ENCODE assay signal across 14 cellular contexts in the genomic region with DNA sequence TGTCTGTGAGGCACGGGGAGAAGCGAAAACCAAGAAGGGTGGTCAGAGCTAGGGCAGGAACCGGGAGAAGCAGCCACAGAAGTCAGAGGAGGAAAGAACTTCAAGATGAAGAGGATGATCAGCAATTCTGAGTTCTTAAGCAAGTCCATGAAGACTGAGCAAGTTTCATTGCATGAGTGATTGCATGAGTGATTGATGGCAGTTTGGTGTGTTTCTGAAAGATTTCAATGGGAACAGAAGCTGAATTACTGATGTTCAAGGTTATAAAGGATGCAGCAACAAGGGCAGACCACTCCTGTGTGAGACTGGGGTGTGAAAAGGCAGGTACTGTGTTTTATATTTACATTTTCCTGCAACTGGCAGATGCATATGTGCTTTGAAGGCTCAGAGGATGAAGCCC. TPM values are rescaled to one million over a fixed set of nuclear protein-coding genes. Genes with fewer than 3 reads are reported as not detected.
A peak's percentile ranks its signal among the peaks of the same experiment; 100 is the strongest.
DNase-seq lines count a peak whose midpoint lies in the region; ATAC-seq, FAIRE-seq and TF ChIP-seq lines count a peak whose summit lies in the region.
"Had no signal": no experiment of that assay in that cellular context is flagged by ENCODE, and none has a peak within 500 bp of the region (broad histone marks: within the 10 kb centered on the region; RNA-seq: fewer than 3 reads in every experiment).

No MANE protein-coding gene starts in this region.

- H3K4me3 ChIP-seq in K562: no peak overlapping the region
- H3K4me3 ChIP-seq in mesenchymal stem cell (ENCODE audit: insufficient read depth in 1 of 2, low read depth in 1 of 2, low read length in 2 of 2): no peak overlapping the region
- H3K4me3 ChIP-seq in stomach: no peak overlapping the region
- H3K4me3 ChIP-seq: thoracic aorta had no signal

- 86% methylated on average over 3 of the region's 3 CpGs for WGBS in K562 (ENCODE audit: insufficient coverage, low coverage, missing lambda C conversion rate)
- WGBS in mesenchymal stem cell: 95% methylated on average over 3 of the region's 3 CpGs
- 83 to 96% (median 89%) methylated on average over 3 of the region's 3 CpGs for WGBS in stomach, 5 donors

- no peaks in the 10 kb centered on the region for H3K27me3 Mint-ChIP-seq in activated naive CD4-positive, alpha-beta T cell treated with anti-CD3 and anti-CD28 coated beads, Interleukin-2, amount 10 ng/mL, durations not matched to agents 7 days and 5 days
- no peaks in the 10 kb centered on the region for H3K27me3 Mint-ChIP-seq in activated naive CD4-positive, alpha-beta T cell treated with anti-CD3 and anti-CD28 coated beads for 36 hours (ENCODE audit: low read depth)
- H3K27me3 Mint-ChIP-seq: activated CD4-positive, alpha-beta memory T cell treated with anti-CD3 and anti-CD28 coated beads, Interleukin-2, amount 10 ng/mL, durations not matched to agents 7 days and 5 days had no signal

- H2AFZ ChIP-seq in K562 (ENCODE audit: low read depth, low read length) (no peak overlapping the region), mesenchymal stem cell (ENCODE audit: low read depth, low read length) (no peak overlapping the region)

- H4K8ac ChIP-seq in mesenchymal stem cell (ENCODE audit: low read length): no peak overlapping the region

- no peak overlapping the region for H2BK12ac ChIP-seq in mesenchymal stem cell (ENCODE audit: low read length in 2 of 2)

- H3K27ac ChIP-seq in K562 (ENCODE audit: extremely low read depth, low read depth, low read length): no peak overlapping the region
- H3K27ac ChIP-seq in mesenchymal stem cell (ENCODE audit: low read length, poor library complexity, severe bottlenecking): no peak overlapping the region
- H3K27ac ChIP-seq in stomach: peak overlapping the region; percentile 3 to 79 (median 30)
- H3K27ac ChIP-seq: thoracic aorta had no signal

- H3K9ac ChIP-seq in K562 (ENCODE audit: insufficient read depth in 1 of 2, low read depth in 2 of 2, low read length in 2 of 2): no peak overlapping the region
- H3K9ac ChIP-seq in mesenchymal stem cell (ENCODE audit: low read length): no peak overlapping the region

- no peak overlapping the region for H3K14ac ChIP-seq in mesenchymal stem cell (ENCODE audit: low read length in 2 of 2)

- H3K4me1 ChIP-seq in K562 (replicated peaks in 1 of 2; ENCODE audit: control insufficient read depth in 2 of 2, insufficient read depth in 2 of 2, low read length in 2 of 2): peaks cover 12 to 36% of the 10 kb centered on the region in 2 experiments
- H3K4me1 ChIP-seq in mesenchymal stem cell (ENCODE audit: control insufficient read depth, insufficient read depth, low read depth, low read length): peaks cover 9% of the 10 kb centered on the region
- H3K4me1 ChIP-seq in stomach: peaks cover 48 to 94% (median 66%) of the 10 kb centered on the region in 4 donors

- in situ Hi-C loops in K562 (cut with MboI): no loop called here

- CTCF ChIA-PET in activated naive CD4-positive, alpha-beta T cell treated with anti-CD3 and anti-CD28 coated beads, Interleukin-2, amount 10 ng/mL, durations not matched to agents 7 days and 5 days (lab: Charles Lee): no interaction called here
- CTCF ChIA-PET in activated naive CD4-positive, alpha-beta T cell treated with anti-CD3 and anti-CD28 coated beads for 36 hours (lab: Charles Lee): no interaction called here
- CTCF ChIA-PET in K562 (lab: Yijun Ruan, JAX; ENCODE audit: low intra/inter-chr PET ratio): no interaction called here

- no peaks in the 10 kb centered on the region for H3K9me3 Mint-ChIP-seq in activated naive CD4-positive, alpha-beta T cell treated with anti-CD3 and anti-CD28 coated beads, Interleukin-2, amount 10 ng/mL, durations not matched to agents 7 days and 5 days
- no peaks in the 10 kb centered on the region for H3K9me3 Mint-ChIP-seq in activated naive CD4-positive, alpha-beta T cell treated with anti-CD3 and anti-CD28 coated beads for 36 hours
- H3K9me3 Mint-ChIP-seq: activated CD4-positive, alpha-beta memory T cell treated with anti-CD3 and anti-CD28 coated beads, Interleukin-2, amount 10 ng/mL, durations not matched to agents 7 days and 5 days had no signal

- no peak for TF ChIP-seq RAD21 in K562 (CRISPR knock-in tag; conservative IDR thresholded peaks at IDR 0.05 in 1 of 2, IDR thresholded peaks at IDR 0.05 in 1 of 2)

- no TSS peak for BruUV-seq in K562 (replicated peaks; lab: Mats Ljungman, UMichigan)

- H3K27ac Mint-ChIP-seq in activated naive CD4-positive, alpha-beta T cell treated with anti-CD3 and anti-CD28 coated beads, Interleukin-2, amount 10 ng/mL, durations not matched to agents 7 days and 5 days: peak overlapping the region; percentile 20
- H3K27ac Mint-ChIP-seq in activated naive CD4-positive, alpha-beta T cell treated with anti-CD3 and anti-CD28 coated beads for 36 hours: no peak overlapping the region
- H3K27ac Mint-ChIP-seq: activated CD4-positive, alpha-beta memory T cell treated with anti-CD3 and anti-CD28 coated beads, Interleukin-2, amount 10 ng/mL, durations not matched to agents 7 days and 5 days had no signal

- POLR2A ChIA-PET in K562 (lab: Yijun Ruan, JAX): interaction anchor here (1.3 to 1.4 kb wide), 2 partner anchors 20 to 25 kb away, joined by 3 read pairs; no protein-coding TSS in a partner anchor

- TF ChIP-seq EP300 in K562 (IDR thresholded peaks at IDR 0.05; ENCODE audit: low read length): no peak
- no peak for TF ChIP-seq EP300 in stomach (IDR thresholded peaks at IDR 0.05)

- peaks cover 19% of the 10 kb centered on the region for H4K20me1 ChIP-seq in K562 (replicated peaks; ENCODE audit: control insufficient read depth, insufficient read depth, low read length)

- peaks cover 98% of the 10 kb centered on the region for H3K79me2 ChIP-seq in K562 (ENCODE audit: control insufficient read depth, insufficient read depth, low read length)

- no peak overlapping the region for H3K23ac ChIP-seq in mesenchymal stem cell (ENCODE audit: low read length in 2 of 2)

- H3K4ac ChIP-seq in mesenchymal stem cell (ENCODE audit: low read depth in 1 of 2, low read length in 2 of 2): peak overlapping the region in 1 of 2 experiments; percentile 2

- peaks cover 56% of the 10 kb centered on the region for H3K4me1 Mint-ChIP-seq in activated naive CD4-positive, alpha-beta T cell treated with anti-CD3 and anti-CD28 coated beads, Interleukin-2, amount 10 ng/mL, durations not matched to agents 7 days and 5 days
- H3K4me1 Mint-ChIP-seq in activated naive CD4-positive, alpha-beta T cell treated with anti-CD3 and anti-CD28 coated beads for 36 hours (ENCODE audit: low read depth): peaks cover 72% of the 10 kb centered on the region

- DNase-seq in activated naive CD4-positive, alpha-beta T cell treated with anti-CD3 and anti-CD28 coated beads, Interleukin-2, amount 10 ng/mL, durations not matched to agents 7 days and 5 days: no peak
- no peak for DNase-seq in activated naive CD4-positive, alpha-beta T cell treated with anti-CD3 and anti-CD28 coated beads for 36 hours
- no peak for DNase-seq in K562 (ENCODE audit: extremely low read depth in 1 of 4, low spot score in 3 of 4)
- DNase-seq in mesenchymal stem cell: no peak
- DNase-seq in stomach: no peak
- no peak for DNase-seq in HPDE6-E6E7 (ENCODE audit: extremely low spot score)
- DNase-seq in cerebellar cortex (ENCODE audit: low spot score): no peak
- DNase-seq in posterior vena cava (ENCODE audit: low spot score): no peak
- DNase-seq: activated CD4-positive, alpha-beta memory T cell treated with anti-CD3 and anti-CD28 coated beads, Interleukin-2, amount 10 ng/mL, durations not matched to agents 7 days and 5 days; activated gamma-delta T cell treated with Interleukin-2 at 50 U/mL for 16 hours; NCI-H1436 treated with DMSO at 0.1 percent for 48 hours; NCI-H526; T1000 had no signal

- no peak overlapping the region for H2BK15ac ChIP-seq in mesenchymal stem cell (ENCODE audit: low read depth, poor library complexity, severe bottlenecking)

- no peaks in the 10 kb centered on the region for H3K36me3 Mint-ChIP-seq in activated naive CD4-positive, alpha-beta T cell treated with anti-CD3 and anti-CD28 coated beads, Interleukin-2, amount 10 ng/mL, durations not matched to agents 7 days and 5 days
- H3K36me3 Mint-ChIP-seq in activated naive CD4-positive, alpha-beta T cell treated with anti-CD3 and anti-CD28 coated beads for 36 hours (ENCODE audit: low read depth): peaks cover 3% of the 10 kb centered on the region

- H3K18ac ChIP-seq in mesenchymal stem cell (ENCODE audit: low read depth in 1 of 2, low read length in 2 of 2): peak overlapping the region in 1 of 2 experiments; percentile 13

- no peaks in the 10 kb centered on the region; the same call in 2 of the 3 replicates for H3K36me3 ChIP-seq in K562 (ENCODE audit: control insufficient read depth, insufficient read depth, low read length)
- no peaks in the 10 kb centered on the region for H3K36me3 ChIP-seq in mesenchymal stem cell (ENCODE audit: control insufficient read depth in 1 of 2, insufficient read depth in 2 of 2, low read depth in 1 of 2, low read length in 2 of 2)
- no peaks in the 10 kb centered on the region for H3K36me3 ChIP-seq in stomach
- H3K36me3 ChIP-seq: thoracic aorta had no signal

- TF ChIP-seq CTCF in K562 (IDR thresholded peaks at IDR 0.05 in 2 of 3, conservative IDR thresholded peaks at IDR 0.05 in 1 of 3; ENCODE audit: insufficient read depth in 2 of 3, low read depth in 1 of 3, low read length in 3 of 3): no peak
- TF ChIP-seq CTCF in stomach (IDR thresholded peaks at IDR 0.05): no peak

- H3K9me3 ChIP-seq in K562 (replicated peaks; ENCODE audit: control insufficient read depth, insufficient read depth, low read depth, low read length): no peaks in the 10 kb centered on the region
- H3K9me3 ChIP-seq in mesenchymal stem cell (ENCODE audit: control insufficient read depth, low read length): no peaks in the 10 kb centered on the region
- H3K9me3 ChIP-seq in stomach: no peaks in the 10 kb centered on the region
- H3K9me3 ChIP-seq: thoracic aorta had no signal

- TF ChIP-seq POLR2A in K562 (conservative IDR thresholded peaks at IDR 0.05): no peak
- no peak for TF ChIP-seq POLR2A in stomach (IDR thresholded peaks at IDR 0.05)

- H3K9me1 ChIP-seq in K562 (ENCODE audit: control insufficient read depth, insufficient read depth, low read length): peaks cover 7% of the 10 kb centered on the region

- H2BK5ac ChIP-seq in mesenchymal stem cell (ENCODE audit: low read depth, low read length, poor library complexity, severe bottlenecking): no peak overlapping the region

- H3K4me3 Mint-ChIP-seq in activated naive CD4-positive, alpha-beta T cell treated with anti-CD3 and anti-CD28 coated beads, Interleukin-2, amount 10 ng/mL, durations not matched to agents 7 days and 5 days: no peak overlapping the region
- H3K4me3 Mint-ChIP-seq in activated naive CD4-positive, alpha-beta T cell treated with anti-CD3 and anti-CD28 coated beads for 36 hours: no peak overlapping the region
- H3K4me3 Mint-ChIP-seq: activated CD4-positive, alpha-beta memory T cell treated with anti-CD3 and anti-CD28 coated beads, Interleukin-2, amount 10 ng/mL, durations not matched to agents 7 days and 5 days had no signal

- H3K79me1 ChIP-seq in mesenchymal stem cell (replicated peaks; ENCODE audit: low read length, poor library complexity, severe bottlenecking): peaks cover 21% of the 10 kb centered on the region

- no peak overlapping the region; the same call in 1 of the 2 replicates for H3K4me2 ChIP-seq in K562 (ENCODE audit: insufficient read depth, low read length)
- no peak overlapping the region for H3K4me2 ChIP-seq in mesenchymal stem cell (ENCODE audit: low read length, poor library complexity, severe bottlenecking)

- FAIRE-seq in K562 (lab: Jason Lieb, UNC): no peak

- H3K27me3 ChIP-seq in K562 (ENCODE audit: control insufficient read depth in 2 of 2, insufficient read depth in 2 of 2, low read length in 2 of 2) (no peaks in the 10 kb centered on the region), mesenchymal stem cell (ENCODE audit: control insufficient read depth in 1 of 2, insufficient read depth in 1 of 2, low read length in 2 of 2) (no peaks in the 10 kb centered on the region), stomach (no peaks in the 10 kb centered on the region)

- no peak overlapping the region for H2AK5ac ChIP-seq in mesenchymal stem cell (ENCODE audit: low read length, severe bottlenecking)

- intact Hi-C loops in activated naive CD4-positive, alpha-beta T cell treated with anti-CD3 and anti-CD28 coated beads for 36 hours (cut with micrococcal nuclease): no loop called here
- intact Hi-C loops in K562 (cut with micrococcal nuclease) (loop anchor here (10.0 kb wide), 1 partner anchor 247 kb away; the partner anchor contains the start of gene CREM), stomach (cut with DNase I; ENCODE audit: low total_unique reads) (no loop called here), posterior vena cava (cut with DNase I) (no loop called here)

- no peak for ATAC-seq in K562

- no peak overlapping the region for H2BK120ac ChIP-seq in mesenchymal stem cell (ENCODE audit: low read depth, low read length)

- H4K91ac ChIP-seq in mesenchymal stem cell (ENCODE audit: low read length): peak overlapping the region; percentile 48

RNA-seq across cellular contexts. Expression of gene CCNY, which starts 35.4 kb away (rescaled TPM):
- total RNA-seq in activated naive CD4-positive, alpha-beta T cell treated with anti-CD3 and anti-CD28 coated beads for 36 hours: 10 to 100 TPM; 31.2 to 32.1 TPM
- total RNA-seq in K562 (2011; cell fraction: chromatin; rRNA removed; ENCODE audit: low replicate concordance): 53.7 and 58.2 TPM in 2 replicates
- total RNA-seq in K562 (2011; cell fraction: nucleolus; rRNA removed): 22.3 and 25.7 TPM in 2 replicates
- 32.0 and 43.7 TPM in 2 replicates for total RNA-seq in K562 (2011; cell fraction: nucleoplasm; rRNA removed)
- total RNA-seq in K562 (2014; rRNA removed) (28.4 and 32.9 TPM in 2 replicates), K562 (2014; rRNA removed; fragmentation: Illumina TruSeq; extraction: Trizol) (42.1 and 52.6 TPM in 2 replicates), K562 (2015; rRNA removed; fragmentation: Illumina TruSeq; extraction: Trizol) (38.3 and 38.6 TPM in 2 replicates), K562 (2021) (69.2 and 76.9 TPM in 2 replicates), stomach (10 to 100 TPM in 4 of 5 donors, 1 to 10 TPM in 1; 5.8 to 99.6 (median 60.0) TPM), posterior vena cava (10 to 100 TPM; 65.8 to 66.4 TPM)
- polyA plus RNA-seq in K562 (2011; rRNA removed) (87.9 and 109 TPM in 2 replicates), K562 (2014; fragmentation: Illumina TruSeq; extraction: Trizol) (59.9 and 73.2 TPM in 2 replicates), K562 (2014; fragmentation: Nextera tagmentation; extraction: Ambion mirVana) (1 to 10 TPM; 8.4 to 9.1 TPM), K562 (2014; rRNA removed) (26.2 and 44.6 TPM in 2 replicates), stomach (10 to 100 TPM; 20.2 to 29.4 (median 25.8) TPM)
- polyA plus RNA-seq in K562 (2011; cell fraction: cytosol; rRNA removed): 32.2 and 62.8 TPM in 2 replicates
- polyA plus RNA-seq in K562 (2011; cell fraction: nucleus; rRNA removed): 31.7 and 55.0 TPM in 2 replicates
- polyA plus RNA-seq in K562 (2012): 57.6 and 72.6 TPM in 2 replicates
- polyA minus RNA-seq in K562 (2011; rRNA and poly(A)+ RNA removed): 126 and 138 TPM in 2 replicates
- 34.0 and 62.3 TPM in 2 replicates for polyA minus RNA-seq in K562 (2011; cell fraction: cytosol; rRNA and poly(A)+ RNA removed)
- polyA minus RNA-seq in K562 (2011; cell fraction: nucleus; rRNA and poly(A)+ RNA removed): 17.1 and 38.9 TPM in 2 replicates
- polyA plus RNA-seq in mesenchymal stem cell (2013, experiment 1 of 2): 45.3 TPM
- polyA plus RNA-seq in mesenchymal stem cell (2013, experiment 2 of 2): 48.1 TPM

Comparison
In these comparisons a context has a peak if more than half of its experiments do, and no peak if none do; other contexts are left out.
1. H3K27ac ChIP-seq: peak in stomach (5 of 5); none in K562 (single experiment) and mesenchymal stem cell (single experiment).